ENCODE assay signal across 30 cellular contexts in the genomic region with DNA sequence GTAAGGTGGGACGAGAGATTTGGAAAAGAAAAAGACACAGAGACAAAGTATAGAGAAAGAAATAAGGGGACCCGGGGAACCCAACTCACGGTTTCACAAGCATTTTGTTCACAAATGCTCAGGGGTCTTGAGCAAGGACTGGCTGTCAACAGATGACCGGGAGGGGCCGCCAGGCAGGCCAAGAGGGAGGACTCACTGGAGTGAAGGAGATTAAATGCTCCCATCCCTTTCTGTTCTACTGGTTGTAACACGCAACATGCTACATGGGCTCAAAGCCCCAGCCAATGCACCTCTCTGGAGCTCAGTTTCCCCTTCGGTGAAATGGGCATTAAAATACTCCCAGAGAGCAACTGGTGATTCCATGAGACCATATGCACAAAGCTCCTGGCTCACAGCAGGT. TPM values are rescaled to one million over a fixed set of nuclear protein-coding genes. Genes with fewer than 3 reads are reported as not detected.
"Had no signal": no experiment of that assay in that cellular context is flagged by ENCODE, and none has a peak within 500 bp of the region (broad histone marks: within the 10 kb centered on the region; RNA-seq: fewer than 3 reads in every experiment).

No MANE protein-coding gene starts in this region.

- H3K36me3 Mint-ChIP-seq: activated naive CD4-positive, alpha-beta T cell treated with anti-CD3 and anti-CD28 coated beads, Interleukin-2, amount 50 U/mL, for 72 hours; IgD-negative memory B cell had no signal

- H3K9me3 ChIP-seq: adrenal gland, body of pancreas, breast epithelium, SJSA1 had no signal

- H3K36me3 ChIP-seq: adrenal gland, breast epithelium, WERI-Rb-1 had no signal

- ATAC-seq: activated CD8-positive, alpha-beta T cell treated with anti-CD3 and anti-CD28 coated beads for 36 hours; activated naive CD4-positive, alpha-beta T cell treated with anti-CD3 and anti-CD28 coated beads, Interleukin-2, amount 50 U/mL, for 72 hours; body of pancreas; Panc1 had no signal

- H3K4me1 ChIP-seq: adrenal gland, breast epithelium had no signal

- H3K9me3 Mint-ChIP-seq: activated CD4-positive, alpha-beta T cell treated with anti-CD3 and anti-CD28 coated beads, Interleukin-2, amount 10 ng/mL, durations not matched to agents 24 days and 14 days; activated CD8-positive, alpha-beta T cell treated with anti-CD3 and anti-CD28 coated beads for 36 hours; activated naive CD4-positive, alpha-beta T cell treated with anti-CD3 and anti-CD28 coated beads, Interleukin-2, amount 50 U/mL, for 72 hours; activated T-helper 2 cell treated with anti-CD3 and anti-CD28 coated beads, Interferon-gamma antibody, Interleukin-2, Interleukin-4, amounts not matched to agents 10 μg/mL and 5 μg/mL and 100 μg/mL, durations not matched to agents 14 hours and 24 hours and 36 hours; IgD-negative memory B cell had no signal

- DNase-seq: activated CD4-positive, alpha-beta T cell treated with anti-CD3 and anti-CD28 coated beads, Interleukin-2, amount 10 ng/mL, durations not matched to agents 24 days and 14 days; activated CD4-positive, alpha-beta T cell treated with anti-CD3 and anti-CD28 coated beads, Interleukin-2, amount 50 U/mL, for 4 hours; activated CD8-positive, alpha-beta T cell treated with anti-CD3 and anti-CD28 coated beads for 36 hours; activated gamma-delta T cell; activated naive CD4-positive, alpha-beta T cell treated with Interleukin-2 at 50 U/mL for 16 hours; activated T-cell treated with anti-CD3 and anti-CD28 coated beads, Interleukin-2, amount 50 U/mL, for 1 hour; adrenal gland; Karpas-422; KBM-7; NCI-H1105; NCI-H1417 treated with DMSO at 0.1 percent for 48 hours; NCI-H187 treated with DMSO at 0.1 percent for 48 hours; NCI-H2081; NCI-H2171 treated with DMSO at 0.1 percent for 48 hours; NCI-H226; NCI-H524 treated with DMSO at 0.1 percent for 48 hours; SHP77 treated with DMSO at 0.1 percent for 48 hours; SW 1271; T-helper 1 cell; T-helper 2 cell; T1000; WERI-Rb-1 had no signal

- H3K27me3 ChIP-seq: adrenal gland, body of pancreas, breast epithelium, SJSA1 had no signal

- H3K4me3 Mint-ChIP-seq: activated CD4-positive, alpha-beta T cell treated with anti-CD3 and anti-CD28 coated beads, Interleukin-2, amount 10 ng/mL, durations not matched to agents 24 days and 14 days; activated CD8-positive, alpha-beta T cell treated with anti-CD3 and anti-CD28 coated beads for 36 hours; IgD-negative memory B cell had no signal

- H3K27ac ChIP-seq: adrenal gland, body of pancreas, SJSA1, WERI-Rb-1 had no signal

- H3K4me3 ChIP-seq: adrenal gland, body of pancreas, breast epithelium, SJSA1 had no signal

- H3K27ac Mint-ChIP-seq: activated CD4-positive, alpha-beta T cell treated with anti-CD3 and anti-CD28 coated beads, Interleukin-2, amount 10 ng/mL, durations not matched to agents 24 days and 14 days; activated CD8-positive, alpha-beta T cell treated with anti-CD3 and anti-CD28 coated beads for 36 hours; activated T-helper 2 cell treated with anti-CD3 and anti-CD28 coated beads, Interferon-gamma antibody, Interleukin-2, Interleukin-4, amounts not matched to agents 10 μg/mL and 5 μg/mL and 100 μg/mL, durations not matched to agents 14 hours and 24 hours and 36 hours; IgD-negative memory B cell had no signal

RNA-seq across cellular contexts. Expression of a gene that starts 13.4 kb away (rescaled TPM):
- total RNA-seq: activated CD4-positive, alpha-beta T cell treated with anti-CD3 and anti-CD28 coated beads, Interleukin-2, amount 10 ng/mL, durations not matched to agents 24 days and 14 days; activated CD8-positive, alpha-beta memory T cell treated with anti-CD3 and anti-CD28 coated beads for 36 hours; activated CD8-positive, alpha-beta T cell treated with anti-CD3 and anti-CD28 coated beads for 36 hours; activated naive CD4-positive, alpha-beta T cell treated with anti-CD3 and anti-CD28 coated beads, Interleukin-2, amount 50 U/mL, for 72 hours; activated T-helper 2 cell treated with anti-CD3 and anti-CD28 coated beads, Interferon-gamma antibody, Interleukin-2, Interleukin-4, amounts not matched to agents 10 μg/mL and 5 μg/mL and 100 μg/mL, durations not matched to agents 14 hours and 24 hours and 36 hours had no signal
